In genomic region chr3:127747751-127748521, GRCh38 we compare ENCODE assay signal across 8 cellular contexts.
DNase-seq lines count a peak whose midpoint lies in the region; ATAC-seq and TF ChIP-seq lines count a peak whose summit lies in the region.

No MANE protein-coding gene starts in this region.

- intact Hi-C loops in Right ventricle myocardium inferior (cut with DNase I), result loop anchor here (2.0 kb wide), 2 partner anchors 51 to 73 kb away; no protein-coding TSS in a partner anchor
- intact Hi-C loops in spleen (cut with DNase I; ENCODE audit: low total_unique reads), result no loop called here

- no peaks in the 10 kb centered on the region for H3K9me3 ChIP-seq in spleen

- DNase-seq in HCEC 1CT (peak; percentile 95), RWPE1 (ENCODE audit: low spot score) (peak; percentile 73), Right ventricle myocardium inferior (ENCODE audit: missing footprints) (peak; percentile 82), spleen (peak; percentile 53), GM13976 (ENCODE audit: low spot score) (no peak), NCI-H146 (lab: John Stamatoyannopoulos, UW) (no peak), GF-D8 (lab: John Stamatoyannopoulos, UW) (no peak)

- no peaks in the 10 kb centered on the region for H3K27me3 ChIP-seq in spleen (replicated peaks in 1 of 7)

- peaks cover 7 to 61% (median 29%) of the 10 kb centered on the region in 6 donors for H3K4me1 ChIP-seq in spleen

- ATAC-seq in Right ventricle myocardium inferior (peak; percentile 82), GM18861 (IDR thresholded peaks at IDR 0.05; ENCODE audit: unreplicated experiment) (no peak)

- CTCF ChIA-PET in RWPE1 (lab: Yijun Ruan, JAX), result interaction anchor here (0.6 kb wide), 1 partner anchor 89 kb away, joined by 3 read pairs; no protein-coding TSS in a partner anchor

- H3K27ac ChIP-seq in RWPE1, result peak overlapping the region; percentile 78
- peak overlapping the region in 1 of 8 donors; percentile 21 for H3K27ac ChIP-seq in spleen

- H3K4me3 ChIP-seq in spleen, result no peak overlapping the region

- H3K36me3 ChIP-seq in spleen, result peaks cover 0 to 5% (median 0%) of the 10 kb centered on the region in 6 donors

- in situ Hi-C loops in GM13976 (cut with MboI; ENCODE audit: low sequenced_read_pairs, unreplicated experiment), result no loop called here

- WGBS in spleen, 5 donors, result 69 to 81% (median 78%) methylated on average over 16 of the region's 16 CpGs

- no peak for TF ChIP-seq POLR2A in spleen (IDR thresholded peaks at IDR 0.05)

- 0 out of 2 replicates have a peak, but pooled peaks have one; percentile 11 for TF ChIP-seq CTCF in RWPE1 (conservative IDR thresholded peaks at IDR 0.05; ENCODE audit: low read depth)
- TF ChIP-seq CTCF in spleen (IDR thresholded peaks at IDR 0.05 in 8 of 11, conservative IDR thresholded peaks at IDR 0.05 in 3 of 11), result no peak
- no peak for TF ChIP-seq CTCF in GM13976 (IDR thresholded peaks at IDR 0.05; ENCODE audit: borderline replicate concordance, control extremely low read depth, extremely low read depth, insufficient read depth, missing control alignments)

- POLR2A ChIA-PET in RWPE1 (lab: Yijun Ruan, JAX; ENCODE audit: low non-redundant PET), result no interaction called here

Comparison
In these comparisons a context has a peak if more than half of its experiments do, and no peak if none do; other contexts are left out.
1. DNase-seq: peak in HCEC 1CT (single experiment), RWPE1 (single experiment), Right ventricle myocardium inferior (single experiment) and spleen (single experiment); none in GM13976 (single experiment), NCI-H146 (single experiment) and GF-D8 (single experiment).